ENCODE assay signal across 8 cellular contexts in genomic region chr11:17384002-17384511, GRCh38. TPM values are rescaled to one million over a fixed set of nuclear protein-coding genes. Genes with fewer than 3 reads are reported as not detected.
DNase-seq lines count a peak whose midpoint lies in the region; ATAC-seq and TF ChIP-seq lines count a peak whose summit lies in the region.

No MANE protein-coding gene starts in this region.

- TF ChIP-seq CTCF in AG09309 (IDR thresholded peaks at IDR 0.05; ENCODE audit: control insufficient read depth, insufficient read depth, low read depth, low read length, missing control alignments) (peak; percentile 89), foreskin keratinocyte (conservative IDR thresholded peaks at IDR 0.05) (peak; percentile 87), ovary (IDR thresholded peaks at IDR 0.05) (peak; percentile 58 to 75 (median 75)), tibial artery (IDR thresholded peaks at IDR 0.05) (peak; percentile 85 to 93)

- H3K27me3 ChIP-seq in foreskin keratinocyte (no peaks in the 10 kb centered on the region), ovary (no peaks in the 10 kb centered on the region), tibial artery (no peaks in the 10 kb centered on the region)

- TF ChIP-seq POLR2A in ovary (IDR thresholded peaks at IDR 0.05) = no peak

- H3K4me3 ChIP-seq in AG09309 (ENCODE audit: control insufficient read depth, low read depth, low read length) = no peak overlapping the region
- no peak overlapping the region for H3K4me3 ChIP-seq in ovary
- no peak overlapping the region for H3K4me3 ChIP-seq in tibial artery

- H3K9me3 Mint-ChIP-seq in activated T-helper 2 cell treated with anti-CD3 and anti-CD28 coated beads, Interferon-gamma antibody, Interleukin-2, Interleukin-4, amounts not matched to agents 10 μg/mL and 5 μg/mL and 100 μg/mL, durations not matched to agents 14 hours and 24 hours and 36 hours = peaks cover 4% of the 10 kb centered on the region

- H3K27me3 Mint-ChIP-seq in activated T-helper 2 cell treated with anti-CD3 and anti-CD28 coated beads, Interferon-gamma antibody, Interleukin-2, Interleukin-4, amounts not matched to agents 10 μg/mL and 5 μg/mL and 100 μg/mL, durations not matched to agents 14 hours and 24 hours and 36 hours (ENCODE audit: low read depth) = peaks cover 16% of the 10 kb centered on the region

- DNase-seq in AG09309 (ENCODE audit: low read depth) = peak; percentile 31
- peak; percentile 77 for DNase-seq in LHCN-M2 (ENCODE audit: low read depth)
- peak; percentile 76 for DNase-seq in RPMI8226
- peak; percentile 61 for DNase-seq in activated T-helper 2 cell treated with anti-CD3 and anti-CD28 coated beads, Interferon-gamma antibody, Interleukin-2, Interleukin-4, amounts not matched to agents 10 μg/mL and 5 μg/mL and 100 μg/mL, durations not matched to agents 14 hours and 24 hours and 36 hours (ENCODE audit: low spot score)
- peak in 1 of 2 donors; percentile 42 for DNase-seq in foreskin keratinocyte
- DNase-seq in ovary = peak; percentile 65 to 83 (median 79)
- peak in 1 of 2 donors; percentile 88 for DNase-seq in tibial artery

- WGBS in ovary, 3 donors = 49 to 51% (median 50%) methylated on average over 6 of the region's 6 CpGs

- H3K9me3 ChIP-seq in ovary = no peaks in the 10 kb centered on the region
- H3K9me3 ChIP-seq in tibial artery = no peaks in the 10 kb centered on the region

- no peak overlapping the region for H3K4me3 Mint-ChIP-seq in activated T-helper 2 cell treated with anti-CD3 and anti-CD28 coated beads, Interferon-gamma antibody, Interleukin-2, Interleukin-4, amounts not matched to agents 10 μg/mL and 5 μg/mL and 100 μg/mL, durations not matched to agents 14 hours and 24 hours and 36 hours (ENCODE audit: low read depth)

- no peak overlapping the region for H3K27ac Mint-ChIP-seq in activated T-helper 2 cell treated with anti-CD3 and anti-CD28 coated beads, Interferon-gamma antibody, Interleukin-2, Interleukin-4, amounts not matched to agents 10 μg/mL and 5 μg/mL and 100 μg/mL, durations not matched to agents 14 hours and 24 hours and 36 hours

- H3K4me1 Mint-ChIP-seq in activated T-helper 2 cell treated with anti-CD3 and anti-CD28 coated beads, Interferon-gamma antibody, Interleukin-2, Interleukin-4, amounts not matched to agents 10 μg/mL and 5 μg/mL and 100 μg/mL, durations not matched to agents 14 hours and 24 hours and 36 hours (ENCODE audit: low read depth) = no peaks in the 10 kb centered on the region

- H3K4me1 ChIP-seq in foreskin keratinocyte = no peaks in the 10 kb centered on the region
- H3K4me1 ChIP-seq in ovary (ENCODE audit: insufficient read depth) = peaks cover 3% of the 10 kb centered on the region
- H3K4me1 ChIP-seq in tibial artery = peaks cover 0 to 30% (median 16%) of the 10 kb centered on the region in 4 donors

- H3K36me3 Mint-ChIP-seq in activated T-helper 2 cell treated with anti-CD3 and anti-CD28 coated beads, Interferon-gamma antibody, Interleukin-2, Interleukin-4, amounts not matched to agents 10 μg/mL and 5 μg/mL and 100 μg/mL, durations not matched to agents 14 hours and 24 hours and 36 hours (ENCODE audit: low read depth) = peaks cover 4% of the 10 kb centered on the region

- TF ChIP-seq EP300 in ovary (IDR thresholded peaks at IDR 0.05) = no peak

- H3K27ac ChIP-seq in foreskin keratinocyte (no peak overlapping the region), ovary (no peak overlapping the region), tibial artery (no peak overlapping the region)

- peak; percentile 50 for ATAC-seq in GM19035 (IDR thresholded peaks at IDR 0.05; ENCODE audit: unreplicated experiment)
- peak; percentile 54 for ATAC-seq in foreskin keratinocyte

- intact Hi-C loops in activated T-helper 2 cell treated with anti-CD3 and anti-CD28 coated beads, Interferon-gamma antibody, Interleukin-2, Interleukin-4, amounts not matched to agents 10 μg/mL and 5 μg/mL and 100 μg/mL, durations not matched to agents 14 hours and 24 hours and 36 hours (cut with micrococcal nuclease) = loop anchor here (1.0 to 2.0 kb wide), 3 partner anchors 29 to 144 kb away; no protein-coding TSS in a partner anchor
- intact Hi-C loops in ovary (cut with DNase I) = loop anchor here in 3 of 4 donors (5.0 to 10.0 kb wide), 3 partner anchors 118 to 608 kb away; no protein-coding TSS in a partner anchor
- intact Hi-C loops in tibial artery (cut with DNase I; ENCODE audit: low total_unique reads) = no loop called here

- H3K36me3 ChIP-seq in ovary (no peaks in the 10 kb centered on the region), tibial artery (no peaks in the 10 kb centered on the region)

RNA-seq across cellular contexts. Expression of gene KCNJ11, which starts 4.4 kb away (rescaled TPM):
- total RNA-seq in LHCN-M2 (2014; rRNA removed) = 0.11 and 0.13 TPM in 2 replicates
- not detected for polyA plus RNA-seq in LHCN-M2 (2012)
- 0.83 and 0.91 TPM in 2 replicates for total RNA-seq in activated T-helper 2 cell treated with anti-CD3 and anti-CD28 coated beads, Interferon-gamma antibody, Interleukin-2, Interleukin-4, amounts not matched to agents 10 μg/mL and 5 μg/mL and 100 μg/mL, durations not matched to agents 14 hours and 24 hours and 36 hours
- 0.04 TPM in 1 of 2 replicates, not detected in the other for total RNA-seq in foreskin keratinocyte
- polyA plus RNA-seq in foreskin keratinocyte = 0.02 TPM in 1 of 2 replicates, not detected in the other
- total RNA-seq in ovary = under 1 TPM in 6 of 7 donors, not detected in 1; 0.35 to 0.92 (median 0.61) TPM
- under 1 TPM in 1 of 2 donors, not detected in 1; 0.31 TPM for polyA plus RNA-seq in ovary

RNA-seq across cellular contexts. Expression of gene NCR3LG1, which starts 32.5 kb away (rescaled TPM):
- total RNA-seq in LHCN-M2 (2014; rRNA removed) (2.0 TPM in 2 replicates), foreskin keratinocyte (4.2 and 9.1 TPM in 2 replicates), ovary (1 to 10 TPM; 2.4 to 7.7 (median 4.0) TPM)
- 0.58 TPM for polyA plus RNA-seq in LHCN-M2 (2012)
- total RNA-seq in activated T-helper 2 cell treated with anti-CD3 and anti-CD28 coated beads, Interferon-gamma antibody, Interleukin-2, Interleukin-4, amounts not matched to agents 10 μg/mL and 5 μg/mL and 100 μg/mL, durations not matched to agents 14 hours and 24 hours and 36 hours = 10.0 and 11.4 TPM in 2 replicates
- polyA plus RNA-seq in foreskin keratinocyte (0.31 and 0.58 TPM in 2 replicates), ovary (1 to 10 TPM in 1 of 2 donors, under 1 TPM in 1; 0.75 to 3.5 TPM)
